Comparison of ENCODE assay signal across 25 cellular contexts in genomic region chr2:131077182-131077846, GRCh38. TPM values are rescaled to one million over a fixed set of nuclear protein-coding genes. Genes with fewer than 3 reads are reported as not detected.
DNase-seq lines count a peak whose midpoint lies in the region; ATAC-seq, FAIRE-seq and TF ChIP-seq lines count a peak whose summit lies in the region.
"Had no signal": no experiment of that assay in that cellular context is flagged by ENCODE, and none has a peak within 500 bp of the region (broad histone marks: within the 10 kb centered on the region; RNA-seq: fewer than 3 reads in every experiment).

No MANE protein-coding gene starts in this region.

- H3K36me3 ChIP-seq in right atrium auricular region (peaks cover 72% of the 10 kb centered on the region), hepatocyte (replicated peaks; ENCODE audit: insufficient read depth, low read depth) (no peaks in the 10 kb centered on the region), psoas muscle (ENCODE audit: insufficient read depth in 1 of 2, low read depth in 1 of 2) (peaks cover 22 to 83% of the 10 kb centered on the region in 2 donors), GM23248 (ENCODE audit: low read depth) (peaks cover 47% of the 10 kb centered on the region)

- no peaks in the 10 kb centered on the region for H3K9me3 ChIP-seq in right atrium auricular region
- no peaks in the 10 kb centered on the region for H3K9me3 ChIP-seq in hepatocyte (ENCODE audit: low read depth)
- H3K9me3 ChIP-seq in psoas muscle = no peaks in the 10 kb centered on the region
- H3K9me3 ChIP-seq in GM23248 (ENCODE audit: low read depth) = no peaks in the 10 kb centered on the region
- H3K9me3 ChIP-seq: BE2C, SK-N-SH, suprapubic skin had no signal

- 86% methylated on average over 11 of the region's 11 CpGs for WGBS in hepatocyte (ENCODE audit: low lambda C conversion rate, missing lambda C conversion rate)
- WGBS in psoas muscle, 3 donors = 58 to 82% (median 72%) methylated on average over 11 of the region's 11 CpGs
- WGBS in GM23248 (ENCODE audit: low coverage in 1 of 2, low lambda C conversion rate in 2 of 2, missing lambda C conversion rate in 2 of 2), 2 experiments = 94 to 97% methylated on average over 11 of the region's 11 CpGs

- H3F3A ChIP-seq in GM23248 (ENCODE audit: insufficient read depth) = no peaks in the 10 kb centered on the region

- H3K4me3 ChIP-seq in right atrium auricular region (no peak overlapping the region), hepatocyte (no peak overlapping the region), psoas muscle (no peak overlapping the region), GM23248 (no peak overlapping the region)
- H3K4me3 ChIP-seq: GM12878, suprapubic skin had no signal

- H3K27ac ChIP-seq in right atrium auricular region = no peak overlapping the region
- H3K27ac ChIP-seq in hepatocyte = peak overlapping the region; percentile 87
- H3K27ac ChIP-seq in psoas muscle = peak overlapping the region; percentile 55
- H3K27ac ChIP-seq in GM23248 = no peak overlapping the region
- H3K27ac ChIP-seq: suprapubic skin had no signal

- TF ChIP-seq POLR2A in GM12891 (IDR thresholded peaks at IDR 0.05; ENCODE audit: low read depth, low read length) = no peak

- ATAC-seq in Right ventricle myocardium inferior = peak; percentile 18
- ATAC-seq in psoas muscle = peak; percentile 38 to 80 (median 71)
- ATAC-seq: GM12878; naive thymus-derived CD4-positive, alpha-beta T cell had no signal

- intact Hi-C loops in Right ventricle myocardium inferior (cut with DNase I) (no loop called here), psoas muscle (cut with DNase I) (no loop called here)

- no peaks in the 10 kb centered on the region for H3K27me3 ChIP-seq in right atrium auricular region
- no peaks in the 10 kb centered on the region for H3K27me3 ChIP-seq in hepatocyte
- no peaks in the 10 kb centered on the region for H3K27me3 ChIP-seq in psoas muscle (ENCODE audit: insufficient read depth in 3 of 3, low read length in 2 of 3)
- no peaks in the 10 kb centered on the region for H3K27me3 ChIP-seq in GM23248 (replicated peaks; ENCODE audit: insufficient read depth)
- H3K27me3 ChIP-seq: BE2C, suprapubic skin had no signal

- peak overlapping the region; percentile 8 for H3K4me2 ChIP-seq in hepatocyte
- H3K4me2 ChIP-seq in GM23248 (ENCODE audit: unreplicated experiment) = no peak overlapping the region
- H3K4me2 ChIP-seq: SK-N-SH had no signal

- no peak for DNase-seq in Right ventricle myocardium inferior (ENCODE audit: missing footprints)
- no peak for DNase-seq in right atrium auricular region (ENCODE audit: low spot score)
- no peak for DNase-seq in hepatocyte (ENCODE audit: low spot score)
- peak in 1 of 2 donors; percentile 70 for DNase-seq in psoas muscle
- no peak for DNase-seq in GM12891 (ENCODE audit: insufficient read length, low spot score)
- DNase-seq in NCI-H1930 (lab: John Stamatoyannopoulos, UW) = no peak
- DNase-seq in pons (ENCODE audit: low spot score) = no peak
- DNase-seq in GM23248 = no peak
- DNase-seq: activated CD4-positive, alpha-beta T cell treated with anti-CD3 and anti-CD28 coated beads, Interleukin-2, amount 50 U/mL, for 4 hours; activated naive CD4-positive, alpha-beta T cell treated with anti-CD3 and anti-CD28 coated beads for 36 hours; activated T-cell treated with anti-CD3 and anti-CD28 coated beads for 4 hours; anterior cingulate cortex; BE2C; cerebellar nuclear complex; DMS79 treated with DMSO at 0.1 percent for 48 hours; islet precursor cell; Karpas-422; naive thymus-derived CD4-positive, alpha-beta T cell; NCI-H1694 treated with DMSO at 0.1 percent for 48 hours; NCI-H526 treated with DMSO at 0.1 percent for 48 hours; right cardiac atrium; SK-N-SH; T-helper 2 cell had no signal

- H4K20me1 ChIP-seq in hepatocyte (ENCODE audit: insufficient read depth, poor library complexity, severe bottlenecking) = peaks cover 95% of the 10 kb centered on the region
- no peaks in the 10 kb centered on the region for H4K20me1 ChIP-seq in GM23248 (ENCODE audit: insufficient read depth)

- no peak for FAIRE-seq in GM12891 (lab: Jason Lieb, UNC)
- FAIRE-seq: GM12878 had no signal

- H3K4me1 ChIP-seq in right atrium auricular region (peaks cover 0 to 32% of the 10 kb centered on the region in 2 donors), hepatocyte (ENCODE audit: insufficient read depth) (peaks cover 16% of the 10 kb centered on the region), psoas muscle (peaks cover 48% of the 10 kb centered on the region), GM23248 (ENCODE audit: insufficient read depth) (no peaks in the 10 kb centered on the region)
- H3K4me1 ChIP-seq: BE2C had no signal

- no peak overlapping the region for H2AFZ ChIP-seq in hepatocyte
- H2AFZ ChIP-seq in GM23248 = no peak overlapping the region

- in situ Hi-C loops in GM23248 (cut with MboI) = no loop called here

- TF ChIP-seq CTCF in right atrium auricular region (IDR thresholded peaks at IDR 0.05) (no peak), hepatocyte (IDR thresholded peaks at IDR 0.05; ENCODE audit: poor library complexity) (no peak), psoas muscle (IDR thresholded peaks at IDR 0.05) (no peak)

- H3K9me2 ChIP-seq in hepatocyte (replicated peaks; ENCODE audit: insufficient read depth) (no peaks in the 10 kb centered on the region), GM23248 (ENCODE audit: insufficient read depth) (no peaks in the 10 kb centered on the region)
- H3K9me2 ChIP-seq: SK-N-SH had no signal

- peaks cover 93% of the 10 kb centered on the region for H3K79me2 ChIP-seq in hepatocyte
- peaks cover 100% of the 10 kb centered on the region for H3K79me2 ChIP-seq in GM23248 (ENCODE audit: insufficient read depth)

- no peak overlapping the region for H3K9ac ChIP-seq in GM23248
- H3K9ac ChIP-seq: SK-N-SH had no signal

TF ChIP-seq in GM12891, 5 proteins besides CTCF, POLR2A, EP300 and RAD21:
- TF ChIP-seq POU2F2 (IDR thresholded peaks at IDR 0.05; ENCODE audit: low read depth, low read length) (no peak), POLR2AphosphoS5 (IDR thresholded peaks at IDR 0.05; ENCODE audit: low read depth, low read length) (no peak), PAX5 (IDR thresholded peaks at IDR 0.05; ENCODE audit: insufficient read depth, low read length, severe bottlenecking) (no peak), TAF1 (IDR thresholded peaks at IDR 0.05; ENCODE audit: low read depth, low read length) (no peak), SPI1 (IDR thresholded peaks at IDR 0.05; ENCODE audit: low read depth, low read length) (no peak)

RNA-seq across cellular contexts. Expression of gene FAM168B, which starts 15.9 kb away (rescaled TPM):
- total RNA-seq in Right ventricle myocardium inferior = 85.6 TPM
- total RNA-seq in right atrium auricular region = 100 to 1,000 TPM in 1 of 2 donors, 10 to 100 TPM in 1; 97.8 to 124 TPM
- total RNA-seq in hepatocyte = 116 and 123 TPM in 2 replicates
- 40.0 and 45.2 TPM in 2 replicates for polyA plus RNA-seq in hepatocyte
- 100 to 1,000 TPM in 2 of 4 donors, 10 to 100 TPM in 2; 63.1 to 130 (median 105) TPM for total RNA-seq in psoas muscle
- 100 to 1,000 TPM in 1 of 3 donors, 10 to 100 TPM in 2; 39.2 to 155 (median 98.8) TPM for polyA plus RNA-seq in psoas muscle
- 39.7 TPM for polyA plus RNA-seq in GM12891 (2012; ENCODE audit: low read depth, missing spikeins)
- 118 and 125 TPM in 2 replicates for total RNA-seq in GM23248 (2014; rRNA removed; shearing (Covaris generic))
- 47.2 and 47.6 TPM in 2 replicates for polyA plus RNA-seq in GM23248 (2016; fragmentation: Nextera tagmentation; extraction: Ambion mirVana)

RNA-seq across cellular contexts. Expression of gene PLEKHB2, which starts 27.8 kb away (rescaled TPM):
- total RNA-seq in Right ventricle myocardium inferior = 30.8 TPM
- total RNA-seq in right atrium auricular region = 10 to 100 TPM; 40.5 to 44.8 TPM
- total RNA-seq in hepatocyte = 90.4 and 105 TPM in 2 replicates
- 45.9 and 54.0 TPM in 2 replicates for polyA plus RNA-seq in hepatocyte
- 10 to 100 TPM; 24.7 to 67.6 (median 28.7) TPM for total RNA-seq in psoas muscle
- 10 to 100 TPM; 17.9 to 81.4 (median 74.7) TPM for polyA plus RNA-seq in psoas muscle
- polyA plus RNA-seq in GM12891 (2012; ENCODE audit: low read depth, missing spikeins) = 20.3 TPM
- total RNA-seq in GM23248 (2014; rRNA removed; shearing (Covaris generic)) = 75.8 and 94.7 TPM in 2 replicates
- polyA plus RNA-seq in GM23248 (2016; fragmentation: Nextera tagmentation; extraction: Ambion mirVana) = 70.7 and 71.7 TPM in 2 replicates

Comparison
In these comparisons a context has a peak if more than half of its experiments do, and no peak if none do; other contexts are left out.
1. H3K27ac ChIP-seq: peak in hepatocyte (single experiment) and psoas muscle (single experiment); none in right atrium auricular region (0 of 2) and GM23248 (single experiment).